ENCODE assay signal across 25 cellular contexts in genomic region chr13:98896083-98896867, GRCh38.
"Had no signal": no experiment of that assay in that cellular context is flagged by ENCODE, and none has a peak within 500 bp of the region (broad histone marks: within the 10 kb centered on the region; RNA-seq: fewer than 3 reads in every experiment).

No MANE protein-coding gene starts in this region.

- H3K9me3 Mint-ChIP-seq: activated naive CD4-positive, alpha-beta T cell treated with anti-CD3 and anti-CD28 coated beads, Interleukin-2, amount 50 U/mL, for 24 hours; activated T-cell treated with anti-CD3 and anti-CD28 coated beads, Interleukin-2, amount 50 U/mL, for 4 hours; activated T-helper 2 cell treated with anti-CD3 and anti-CD28 coated beads, Interferon-gamma antibody, Interleukin-2, Interleukin-4, amounts not matched to agents 10 μg/mL and 5 μg/mL and 100 μg/mL, durations not matched to agents 14 hours and 24 hours and 36 hours; endodermal cell; nephron; stimulated activated effector memory CD8-positive, alpha-beta T cell treated with anti-CD3 and anti-CD28 coated beads, Interleukin-12 subunit alpha, Interleukin-12 subunit beta, amount 100 ng/mL, for 72 hours; stimulated activated naive CD8-positive, alpha-beta T cell treated with anti-CD3 and anti-CD28 coated beads, Interleukin-15, Interleukin-2, amounts not matched to agents 100 ng/mL and 50 ng/mL, for 24 hours; WTC11 had no signal

- H3K9me3 ChIP-seq: ascending aorta, esophagus muscularis mucosa, heart right ventricle, left lung, right lobe of liver, thoracic aorta, upper lobe of left lung, vagina had no signal

- H3K4me1 ChIP-seq: ascending aorta, right lobe of liver, vagina had no signal

- H3K4me1 Mint-ChIP-seq: stimulated activated effector memory CD8-positive, alpha-beta T cell treated with anti-CD3 and anti-CD28 coated beads, Interleukin-12 subunit alpha, Interleukin-12 subunit beta, amount 100 ng/mL, for 72 hours had no signal

- DNase-seq: activated CD4-positive, alpha-beta T cell treated with anti-CD3 and anti-CD28 coated beads, Interleukin-2, amount 50 U/mL, for 4 hours; activated CD8-positive, alpha-beta memory T cell treated with anti-CD3 and anti-CD28 coated beads, Interleukin-2, amount 50 U/mL, for 4 hours; activated T-cell treated with anti-CD3 and anti-CD28 coated beads, Interleukin-2, amount 50 U/mL, for 4 hours; cortex of kidney; endodermal cell; foreskin keratinocyte; heart right ventricle; left lung; right lobe of liver; stimulated activated CD4-positive, alpha-beta T cell treated with anti-CD3 and anti-CD28 coated beads, Interleukin-4, amount 100 ng/mL, for 24 hours; T1000; upper lobe of left lung had no signal

- H3K4me3 Mint-ChIP-seq: activated naive CD4-positive, alpha-beta T cell treated with anti-CD3 and anti-CD28 coated beads, Interleukin-2, amount 50 U/mL, for 24 hours; activated T-cell treated with anti-CD3 and anti-CD28 coated beads, Interleukin-2, amount 50 U/mL, for 4 hours; endodermal cell; nephron; stimulated activated effector memory CD8-positive, alpha-beta T cell treated with anti-CD3 and anti-CD28 coated beads, Interleukin-12 subunit alpha, Interleukin-12 subunit beta, amount 100 ng/mL, for 72 hours; stimulated activated naive CD8-positive, alpha-beta T cell treated with anti-CD3 and anti-CD28 coated beads, Interleukin-15, Interleukin-2, amounts not matched to agents 100 ng/mL and 50 ng/mL, for 24 hours; WTC11 had no signal

- H3K27me3 Mint-ChIP-seq: activated naive CD4-positive, alpha-beta T cell treated with anti-CD3 and anti-CD28 coated beads, Interleukin-2, amount 50 U/mL, for 24 hours; progenitor cell of endocrine pancreas; stimulated activated naive CD8-positive, alpha-beta T cell treated with anti-CD3 and anti-CD28 coated beads, Interleukin-15, Interleukin-2, amounts not matched to agents 100 ng/mL and 50 ng/mL, for 24 hours had no signal

- H3K36me3 ChIP-seq: right lobe of liver, thoracic aorta had no signal

- H3K27ac ChIP-seq: ascending aorta, esophagus muscularis mucosa, foreskin keratinocyte, left lung, right lobe of liver, skin epidermis, thoracic aorta, upper lobe of left lung, vagina had no signal

- H3K27me3 ChIP-seq: ascending aorta, esophagus muscularis mucosa, foreskin keratinocyte, heart right ventricle, left lung, right lobe of liver, upper lobe of left lung, vagina had no signal

- H3K36me3 Mint-ChIP-seq: WTC11 had no signal

- ATAC-seq: activated T-cell treated with anti-CD3 and anti-CD28 coated beads, Interleukin-2, amount 50 U/mL, for 4 hours; foreskin keratinocyte; left lung; right lobe of liver; stimulated activated effector memory CD8-positive, alpha-beta T cell treated with anti-CD3 and anti-CD28 coated beads, Interleukin-12 subunit alpha, Interleukin-12 subunit beta, amount 100 ng/mL, for 72 hours; WTC11 had no signal

- H3K4me3 ChIP-seq: ascending aorta, esophagus muscularis mucosa, heart right ventricle, left lung, lung, right lobe of liver, skin epidermis, thoracic aorta, upper lobe of left lung, vagina had no signal

- H3K27ac Mint-ChIP-seq: activated T-helper 2 cell treated with anti-CD3 and anti-CD28 coated beads, Interferon-gamma antibody, Interleukin-2, Interleukin-4, amounts not matched to agents 10 μg/mL and 5 μg/mL and 100 μg/mL, durations not matched to agents 14 hours and 24 hours and 36 hours; endodermal cell; nephron; progenitor cell of endocrine pancreas; stimulated activated naive CD8-positive, alpha-beta T cell treated with anti-CD3 and anti-CD28 coated beads, Interleukin-15, Interleukin-2, amounts not matched to agents 100 ng/mL and 50 ng/mL, for 24 hours; WTC11 had no signal
